14 cellular contexts compared by ENCODE assay signal in genomic region chr20:34401741-34402455, GRCh38. TPM values are rescaled to one million over a fixed set of nuclear protein-coding genes. Genes with fewer than 3 reads are reported as not detected.
DNase-seq lines count a peak whose midpoint lies in the region; ATAC-seq and TF ChIP-seq lines count a peak whose summit lies in the region.
"Had no signal": no experiment of that assay in that cellular context is flagged by ENCODE, and none has a peak within 500 bp of the region (broad histone marks: within the 10 kb centered on the region; RNA-seq: fewer than 3 reads in every experiment).

No MANE protein-coding gene starts in this region.

- H3K27me3 ChIP-seq in left ventricle myocardium inferior (ENCODE audit: low read depth), result no peaks in the 10 kb centered on the region
- H3K27me3 ChIP-seq in right atrium auricular region, result no peaks in the 10 kb centered on the region
- no peaks in the 10 kb centered on the region for H3K27me3 ChIP-seq in subcutaneous abdominal adipose tissue (ENCODE audit: control insufficient read depth in 5 of 5, insufficient read depth in 4 of 5, low read length in 5 of 5)
- no peaks in the 10 kb centered on the region for H3K27me3 ChIP-seq in lower lobe of right lung (ENCODE audit: low read depth)
- H3K27me3 ChIP-seq: Peyer's patch had no signal

- DNase-seq in left ventricle myocardium inferior, result no peak
- DNase-seq in right atrium auricular region (ENCODE audit: low spot score), result no peak
- DNase-seq in activated naive CD4-positive, alpha-beta T cell treated with anti-CD3 and anti-CD28 coated beads, Interleukin-2, amount 50 U/mL, for 16 hours, result peak; percentile 39
- DNase-seq in memory B cell (ENCODE audit: low spot score in 2 of 2), result no peak
- no peak for DNase-seq in T-helper 1 cell
- DNase-seq in GF-D8 (lab: John Stamatoyannopoulos, UW), result no peak
- DNase-seq in lower lobe of right lung, result no peak
- DNase-seq: AML-193, left colon, Peyer's patch, T1000 had no signal

- H3K27ac ChIP-seq in left ventricle myocardium inferior (replicated peaks), result peak overlapping the region; percentile 33
- H3K27ac ChIP-seq in right atrium auricular region, result peak overlapping the region in 1 of 2 donors; percentile 59
- peak overlapping the region; percentile 11 for H3K27ac ChIP-seq in subcutaneous abdominal adipose tissue (ENCODE audit: low read depth, low read length)
- no peak overlapping the region for H3K27ac ChIP-seq in lower lobe of right lung
- H3K27ac ChIP-seq: HL-60, Peyer's patch had no signal

- H3K4me3 ChIP-seq in left ventricle myocardium inferior, result no peak overlapping the region
- H3K4me3 ChIP-seq in right atrium auricular region, result no peak overlapping the region
- no peak overlapping the region for H3K4me3 ChIP-seq in subcutaneous abdominal adipose tissue (ENCODE audit: low read depth in 1 of 5, low read length in 5 of 5)
- no peak overlapping the region for H3K4me3 ChIP-seq in lower lobe of right lung
- H3K4me3 ChIP-seq: Peyer's patch had no signal

- H3K36me3 ChIP-seq in left ventricle myocardium inferior (peaks cover 12% of the 10 kb centered on the region), right atrium auricular region (no peaks in the 10 kb centered on the region), subcutaneous abdominal adipose tissue (ENCODE audit: control insufficient read depth in 5 of 5, insufficient read depth in 5 of 5, low read length in 5 of 5) (peaks cover 0 to 11% (median 0%) of the 10 kb centered on the region in 5 donors), lower lobe of right lung (peaks cover 47% of the 10 kb centered on the region)

- no peak overlapping the region for H3K4me3 Mint-ChIP-seq in memory B cell
- H3K4me3 Mint-ChIP-seq: stimulated activated naive CD8-positive, alpha-beta T cell treated with anti-CD3 and anti-CD28 coated beads, Interleukin-15, Interleukin-2, amounts not matched to agents 100 ng/mL and 50 ng/mL, for 24 hours had no signal

- H3K9me3 Mint-ChIP-seq in memory B cell, result no peaks in the 10 kb centered on the region
- H3K9me3 Mint-ChIP-seq: stimulated activated naive CD8-positive, alpha-beta T cell treated with anti-CD3 and anti-CD28 coated beads, Interleukin-15, Interleukin-2, amounts not matched to agents 100 ng/mL and 50 ng/mL, for 24 hours had no signal

- H3K9me3 ChIP-seq in left ventricle myocardium inferior (replicated peaks), result no peaks in the 10 kb centered on the region
- H3K9me3 ChIP-seq in right atrium auricular region, result no peaks in the 10 kb centered on the region
- no peaks in the 10 kb centered on the region for H3K9me3 ChIP-seq in subcutaneous abdominal adipose tissue (ENCODE audit: control insufficient read depth in 5 of 5, low read length in 5 of 5)
- no peaks in the 10 kb centered on the region for H3K9me3 ChIP-seq in lower lobe of right lung
- H3K9me3 ChIP-seq: Peyer's patch had no signal

- ATAC-seq in memory B cell (ENCODE audit: low read depth), result no peak
- ATAC-seq in lower lobe of right lung, result no peak
- ATAC-seq: left colon had no signal

- TF ChIP-seq CTCF in left ventricle myocardium inferior (IDR thresholded peaks at IDR 0.05; ENCODE audit: borderline replicate concordance) (no peak), right atrium auricular region (IDR thresholded peaks at IDR 0.05) (no peak), lower lobe of right lung (IDR thresholded peaks at IDR 0.05) (no peak)

- H3K27me3 Mint-ChIP-seq in memory B cell, result no peaks in the 10 kb centered on the region
- H3K27me3 Mint-ChIP-seq: stimulated activated naive CD8-positive, alpha-beta T cell treated with anti-CD3 and anti-CD28 coated beads, Interleukin-15, Interleukin-2, amounts not matched to agents 100 ng/mL and 50 ng/mL, for 24 hours had no signal

- peaks cover 13% of the 10 kb centered on the region for H3K36me3 Mint-ChIP-seq in memory B cell

- H3K9ac ChIP-seq in subcutaneous abdominal adipose tissue (ENCODE audit: low read length in 5 of 5), result no peak overlapping the region

- H3K4me1 Mint-ChIP-seq in memory B cell, result peaks cover 17% of the 10 kb centered on the region

- H3K4me1 ChIP-seq in left ventricle myocardium inferior (peaks cover 50% of the 10 kb centered on the region), right atrium auricular region (peaks cover 0 to 39% of the 10 kb centered on the region in 2 donors), subcutaneous abdominal adipose tissue (ENCODE audit: control insufficient read depth in 5 of 5, insufficient read depth in 5 of 5, low read length in 5 of 5) (peaks cover 0 to 19% (median 17%) of the 10 kb centered on the region in 5 donors), lower lobe of right lung (peaks cover 38% of the 10 kb centered on the region)

- intact Hi-C loops in left ventricle myocardium inferior (cut with micrococcal nuclease), result no loop called here
- intact Hi-C loops in lower lobe of right lung (cut with DNase I), result no loop called here

- peak overlapping the region; percentile 62 for H3K27ac Mint-ChIP-seq in memory B cell
- H3K27ac Mint-ChIP-seq: stimulated activated naive CD8-positive, alpha-beta T cell treated with anti-CD3 and anti-CD28 coated beads, Interleukin-15, Interleukin-2, amounts not matched to agents 100 ng/mL and 50 ng/mL, for 24 hours had no signal

RNA-seq across cellular contexts. Expression of gene ITCH, which starts 38.8 kb away (rescaled TPM):
- 40.1 TPM for total RNA-seq in left ventricle myocardium inferior
- 10 to 100 TPM; 35.6 to 40.2 TPM for total RNA-seq in right atrium auricular region
- total RNA-seq in lower lobe of right lung, result 57.5 TPM
